In genomic region chr11:64891215-64891848, GRCh38 we compare ENCODE assay signal across 1 cellular context.
TF ChIP-seq lines count a peak whose summit lies in the region.

No MANE protein-coding gene starts in this region.

TF ChIP-seq in HepG2, 621 proteins besides CTCF, POLR2A, EP300 and RAD21 (continued from another document and continues in another):
- TF ChIP-seq ZNF646 (CRISPR knock-in tag; IDR thresholded peaks at IDR 0.05) (no peak), GLI4 (CRISPR knock-in tag; IDR thresholded peaks at IDR 0.05; ENCODE audit: borderline replicate concordance) (no peak), ZNF275 (CRISPR knock-in tag; IDR thresholded peaks at IDR 0.05; ENCODE audit: borderline replicate concordance) (no peak), FUBP1 (CRISPR knock-in tag; IDR thresholded peaks at IDR 0.05; ENCODE audit: borderline replicate concordance) (no peak), NFAT5 (CRISPR knock-in tag; IDR thresholded peaks at IDR 0.05) (no peak), ZNF20 (CRISPR knock-in tag; IDR thresholded peaks at IDR 0.05) (no peak), ZNF160 (CRISPR knock-in tag; IDR thresholded peaks at IDR 0.05) (no peak), FLYWCH1 (CRISPR knock-in tag; IDR thresholded peaks at IDR 0.05) (no peak), GTF3A (CRISPR knock-in tag; conservative IDR thresholded peaks at IDR 0.05) (no peak), YEATS2 (CRISPR knock-in tag; IDR thresholded peaks at IDR 0.05; ENCODE audit: borderline replicate concordance) (no peak), BORCS8-MEF2B (CRISPR knock-in tag; IDR thresholded peaks at IDR 0.05) (no peak), HMGA1 (CRISPR knock-in tag; conservative IDR thresholded peaks at IDR 0.05) (no peak), SIN3B (IDR thresholded peaks at IDR 0.05; ENCODE audit: low read length) (no peak), ZNF609 (CRISPR knock-in tag; IDR thresholded peaks at IDR 0.05; ENCODE audit: borderline replicate concordance) (no peak), ZSCAN22 (CRISPR knock-in tag; IDR thresholded peaks at IDR 0.05) (no peak), ZNF225 (CRISPR knock-in tag; IDR thresholded peaks at IDR 0.05) (no peak), MAX (IDR thresholded peaks at IDR 0.05) (no peak), ZNF441 (CRISPR knock-in tag; IDR thresholded peaks at IDR 0.05; ENCODE audit: borderline replicate concordance) (no peak), GPN1 (CRISPR knock-in tag; IDR thresholded peaks at IDR 0.05; ENCODE audit: borderline replicate concordance) (no peak), ZNF629 (CRISPR knock-in tag; conservative IDR thresholded peaks at IDR 0.05) (peak; percentile 35; the same call in 1 of the 2 replicates), ZNF10 (CRISPR knock-in tag; IDR thresholded peaks at IDR 0.05; ENCODE audit: borderline replicate concordance, low read depth) (no peak), ZNF264 (CRISPR knock-in tag; IDR thresholded peaks at IDR 0.05) (no peak), DDIT3 (CRISPR knock-in tag; IDR thresholded peaks at IDR 0.05) (no peak), CCDC6 (CRISPR knock-in tag; IDR thresholded peaks at IDR 0.05) (no peak), ZNF597 (CRISPR knock-in tag; IDR thresholded peaks at IDR 0.05) (no peak), ZBTB43 (CRISPR knock-in tag; conservative IDR thresholded peaks at IDR 0.05) (no peak), FOSL2 (CRISPR knock-in tag; IDR thresholded peaks at IDR 0.05) (no peak), AGO1 (IDR thresholded peaks at IDR 0.05; ENCODE audit: low read depth, low read length, poor library complexity, severe bottlenecking) (no peak), ZBTB3 (CRISPR knock-in tag; IDR thresholded peaks at IDR 0.05; ENCODE audit: borderline replicate concordance, low read depth) (no peak), ZNF230 (CRISPR knock-in tag; IDR thresholded peaks at IDR 0.05) (no peak), ADNP (CRISPR knock-in tag; IDR thresholded peaks at IDR 0.05) (no peak), ZNF709 (CRISPR knock-in tag; IDR thresholded peaks at IDR 0.05) (no peak), PLSCR1 (CRISPR knock-in tag; IDR thresholded peaks at IDR 0.05; ENCODE audit: borderline replicate concordance) (no peak), SOX6 (IDR thresholded peaks at IDR 0.05) (no peak), SOX6 (CRISPR knock-in tag; IDR thresholded peaks at IDR 0.05) (peak; percentile 42; the same call in 1 of the 2 replicates), ZNF850 (CRISPR knock-in tag; conservative IDR thresholded peaks at IDR 0.05) (no peak)
